ENCODE assay signal across 13 cellular contexts in the genomic region with DNA sequence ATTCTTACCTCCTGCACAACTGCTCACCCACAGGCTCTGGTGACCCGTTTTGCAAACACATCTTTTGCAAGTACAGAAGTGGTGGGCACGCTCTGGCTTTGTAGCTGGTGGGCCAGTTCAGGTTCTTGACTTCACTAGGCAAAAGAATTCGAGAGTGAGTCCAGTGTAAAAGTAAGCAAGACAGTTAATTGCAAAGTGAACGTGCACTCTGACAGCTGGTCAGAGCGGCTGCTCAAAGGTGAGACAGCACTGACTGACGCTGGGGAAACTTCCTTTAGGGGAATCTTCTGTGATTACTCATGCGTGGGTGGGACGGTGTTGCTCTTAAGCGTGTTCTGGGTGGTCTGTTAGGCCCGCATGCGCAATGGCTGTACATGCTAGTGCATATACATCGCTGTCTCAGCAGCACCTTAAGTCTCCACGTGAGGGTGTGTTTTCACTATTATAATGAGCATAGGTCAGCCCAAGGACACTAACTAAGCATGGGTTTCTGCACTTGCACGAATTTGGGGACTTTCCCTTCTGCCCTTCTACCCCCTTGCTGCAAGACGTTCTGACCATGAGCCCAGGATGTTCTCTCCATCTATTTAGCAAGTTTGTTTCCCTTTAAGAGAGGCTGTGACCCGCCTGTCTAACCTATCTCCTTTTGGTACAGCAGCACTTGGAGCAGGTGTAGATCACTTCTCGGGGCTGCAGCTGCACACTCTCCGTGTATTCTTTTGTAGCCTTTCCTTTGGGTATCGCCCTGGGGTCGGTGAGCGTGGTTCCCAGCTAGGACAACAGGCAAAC. TPM values are rescaled to one million over a fixed set of nuclear protein-coding genes. Genes with fewer than 3 reads are reported as not detected.
DNase-seq lines count a peak whose midpoint lies in the region; ATAC-seq and TF ChIP-seq lines count a peak whose summit lies in the region.
"Had no signal": no experiment of that assay in that cellular context is flagged by ENCODE, and none has a peak within 500 bp of the region (broad histone marks: within the 10 kb centered on the region; RNA-seq: fewer than 3 reads in every experiment).

No MANE protein-coding gene starts in this region.

- H3K4me3 Mint-ChIP-seq in CD4-positive, alpha-beta T cell = no peak overlapping the region
- H3K4me3 Mint-ChIP-seq in Caco-2 (ENCODE audit: unreplicated experiment) (no peak overlapping the region), progenitor cell of endocrine pancreas (ENCODE audit: low read depth) (no peak overlapping the region)
- H3K4me3 Mint-ChIP-seq: HFFc6 had no signal

- no peak overlapping the region for H3K4me3 ChIP-seq in Caco-2 (ENCODE audit: low read depth, low read length)
- H3K4me3 ChIP-seq: right atrium auricular region had no signal

- no TSS peak for BruUV-seq in Caco-2 (replicated peaks; lab: Mats Ljungman, UMichigan)

- H3K27ac ChIP-seq in CD4-positive, alpha-beta T cell (ENCODE audit: low read depth, low read length) = no peak overlapping the region
- H3K27ac ChIP-seq: right atrium auricular region had no signal

- TF ChIP-seq CTCF in CD4-positive, alpha-beta T cell (IDR thresholded peaks at IDR 0.05) = no peak
- TF ChIP-seq CTCF in Caco-2 (IDR thresholded peaks at IDR 0.05; ENCODE audit: insufficient read depth in 1 of 2, low read depth in 1 of 2, low read length in 1 of 2, severe bottlenecking in 1 of 2, unreplicated experiment in 1 of 2) (no peak), progenitor cell of endocrine pancreas (IDR thresholded peaks at IDR 0.05; ENCODE audit: unreplicated experiment) (no peak)

- intact Hi-C loops in CD4-positive, alpha-beta T cell (cut with DNase I, micrococcal nuclease) = no loop called here
- intact Hi-C loops in Caco-2 (cut with micrococcal nuclease; ENCODE audit: unreplicated experiment) = no loop called here

- no peaks in the 10 kb centered on the region for H3K4me1 Mint-ChIP-seq in CD4-positive, alpha-beta T cell (ENCODE audit: low read depth)
- H3K4me1 Mint-ChIP-seq in Caco-2 (ENCODE audit: low read depth, unreplicated experiment) = peaks cover 7% of the 10 kb centered on the region
- no peaks in the 10 kb centered on the region for H3K4me1 Mint-ChIP-seq in progenitor cell of endocrine pancreas (ENCODE audit: low read depth)

- POLR2A ChIA-PET in CD4-positive, alpha-beta T cell (lab: Charles Lee) = no interaction called here
- POLR2A ChIA-PET in Caco-2 (lab: Charles Lee) = no interaction called here

- H3K27ac Mint-ChIP-seq in CD4-positive, alpha-beta T cell = no peak overlapping the region
- H3K27ac Mint-ChIP-seq in Caco-2 (ENCODE audit: unreplicated experiment) (no peak overlapping the region), progenitor cell of endocrine pancreas (no peak overlapping the region)
- H3K27ac Mint-ChIP-seq: HFFc6 had no signal

- ATAC-seq in CD4-positive, alpha-beta T cell (ENCODE audit: poor library complexity) = peak; percentile 90
- ATAC-seq in GM19351 (IDR thresholded peaks at IDR 0.05; ENCODE audit: unreplicated experiment) = peak; percentile 65

- H3K9me3 ChIP-seq in CD4-positive, alpha-beta T cell (ENCODE audit: control insufficient read depth, low read length) = no peaks in the 10 kb centered on the region
- peaks cover 3% of the 10 kb centered on the region; the same call in 1 of the 2 replicates for H3K9me3 ChIP-seq in Caco-2
- H3K9me3 ChIP-seq: right atrium auricular region had no signal

- CTCF ChIA-PET in CD4-positive, alpha-beta T cell (lab: Charles Lee) = no interaction called here
- CTCF ChIA-PET in Caco-2 (lab: Charles Lee) = no interaction called here

- no peaks in the 10 kb centered on the region for H3K36me3 Mint-ChIP-seq in CD4-positive, alpha-beta T cell (ENCODE audit: low read depth)
- no peaks in the 10 kb centered on the region for H3K36me3 Mint-ChIP-seq in Caco-2 (ENCODE audit: insufficient read depth, unreplicated experiment)
- H3K36me3 Mint-ChIP-seq in progenitor cell of endocrine pancreas (ENCODE audit: insufficient read depth) = no peaks in the 10 kb centered on the region

- H3K36me3 ChIP-seq in Caco-2 (ENCODE audit: control insufficient read depth, insufficient read depth, low read length) = no peaks in the 10 kb centered on the region
- H3K36me3 ChIP-seq: right atrium auricular region had no signal

- no peaks in the 10 kb centered on the region for H3K27me3 ChIP-seq in CD4-positive, alpha-beta T cell (ENCODE audit: control insufficient read depth, insufficient read depth, low read length)
- H3K27me3 ChIP-seq in Caco-2 (replicated peaks; ENCODE audit: control insufficient read depth, insufficient read depth, low read length) = no peaks in the 10 kb centered on the region
- H3K27me3 ChIP-seq: right atrium auricular region had no signal

- no peaks in the 10 kb centered on the region for H3K9me3 Mint-ChIP-seq in CD4-positive, alpha-beta T cell
- H3K9me3 Mint-ChIP-seq in Caco-2 (ENCODE audit: unreplicated experiment) (no peaks in the 10 kb centered on the region), progenitor cell of endocrine pancreas (ENCODE audit: low read depth) (no peaks in the 10 kb centered on the region)

- H3K4me1 ChIP-seq in Caco-2 = no peaks in the 10 kb centered on the region
- H3K4me1 ChIP-seq: right atrium auricular region had no signal

- no peak for DNase-seq in CD4-positive, alpha-beta T cell
- DNase-seq in SW480 (ENCODE audit: low spot score) (peak; percentile 68), kidney tubule cell (ENCODE audit: low spot score) (peak; percentile 25), Caco-2 (no peak), progenitor cell of endocrine pancreas (ENCODE audit: low spot score, unreplicated experiment) (no peak), hippocampal formation (lab: John Stamatoyannopoulos, UW) (no peak)
- DNase-seq in stimulated activated CD4-positive, alpha-beta T cell treated with anti-CD3 and anti-CD28 coated beads, Interleukin-4, amount 100 ng/mL, for 1 hour = no peak
- DNase-seq: HFFc6; NCI-H1105; stimulated activated CD4-positive, alpha-beta T cell treated with anti-CD3 and anti-CD28 coated beads, Interleukin-2, amount 100 ng/mL, for 48 hours; stimulated activated naive CD4-positive, alpha-beta T cell treated with Interleukin-2 at 50 U/mL for 16 hours had no signal

- peaks cover 4% of the 10 kb centered on the region for H3K27me3 Mint-ChIP-seq in CD4-positive, alpha-beta T cell
- H3K27me3 Mint-ChIP-seq in Caco-2 (ENCODE audit: insufficient read depth, unreplicated experiment) (peaks cover 13% of the 10 kb centered on the region), progenitor cell of endocrine pancreas (peaks cover 16% of the 10 kb centered on the region)

RNA-seq across cellular contexts. Expression of a gene that starts 30.2 kb away (rescaled TPM):
- total RNA-seq in CD4-positive, alpha-beta T cell = 1 to 10 TPM in 1 of 2 experiments, under 1 TPM in 1; 0.60 to 1.7 TPM
- not detected in 2 replicates for total RNA-seq in Caco-2 (2022)
- total RNA-seq in progenitor cell of endocrine pancreas = not detected in 2 replicates
- total RNA-seq: HFFc6 had no signal

RNA-seq across cellular contexts. Expression of a gene that starts 52.6 kb away (rescaled TPM):
- under 1 TPM in 1 of 2 experiments, not detected in 1; 0.20 TPM for total RNA-seq in CD4-positive, alpha-beta T cell
- total RNA-seq in Caco-2 (2022) = not detected in 2 replicates
- total RNA-seq in progenitor cell of endocrine pancreas = not detected in 2 replicates
- total RNA-seq: HFFc6 had no signal

RNA-seq across cellular contexts. Expression of a gene that starts 56.2 kb away (rescaled TPM):
- total RNA-seq in CD4-positive, alpha-beta T cell = not detected
- total RNA-seq in Caco-2 (2022) (not detected in 2 replicates), progenitor cell of endocrine pancreas (not detected in 2 replicates)
- total RNA-seq: HFFc6, right atrium auricular region had no signal

Comparison
In these comparisons a context has a peak if more than half of its experiments do, and no peak if none do; other contexts are left out.
1. DNase-seq: peak in SW480 (single experiment) and kidney tubule cell (single experiment); none in CD4-positive, alpha-beta T cell (0 of 10), Caco-2 (0 of 2), stimulated activated CD4-positive, alpha-beta T cell treated with anti-CD3 and anti-CD28 coated beads, Interleukin-4, amount 100 ng/mL, for 1 hour (single experiment), progenitor cell of endocrine pancreas (single experiment) and hippocampal formation (0 of 2).